In genomic region chr2:216637472-216637871, GRCh38 we compare ENCODE assay signal across 17 cellular contexts. TPM values are rescaled to one million over a fixed set of nuclear protein-coding genes. Genes with fewer than 3 reads are reported as not detected.
A peak's percentile ranks its signal among the peaks of the same experiment; 100 is the strongest.
DNase-seq lines count a peak whose midpoint lies in the region; ATAC-seq and TF ChIP-seq lines count a peak whose summit lies in the region.
"Had no signal": no experiment of that assay in that cellular context is flagged by ENCODE, and none has a peak within 500 bp of the region (broad histone marks: within the 10 kb centered on the region; RNA-seq: fewer than 3 reads in every experiment).

No MANE protein-coding gene starts in this region.

- H3K36me3 Mint-ChIP-seq in mesothelial cell of epicardium: peaks cover 16% of the 10 kb centered on the region
- H3K36me3 Mint-ChIP-seq: activated CD4-positive, alpha-beta memory T cell treated with anti-CD3 and anti-CD28 coated beads for 36 hours had no signal

- peak overlapping the region; percentile 97 for H3K4me2 ChIP-seq in Loucy (ENCODE audit: low read depth, low read length, poor library complexity, severe bottlenecking)

- peak overlapping the region; percentile 86 for H3K27ac Mint-ChIP-seq in mesothelial cell of epicardium
- H3K27ac Mint-ChIP-seq: activated CD4-positive, alpha-beta memory T cell treated with anti-CD3 and anti-CD28 coated beads for 36 hours; activated T-helper 1 cell treated with anti-CD3 and anti-CD28 coated beads, Interleukin-12 subunit alpha, Interleukin-12 subunit beta, Interleukin-2, Interleukin-4 antibody, amounts not matched to agents 30 ng/mL and 10 ng/mL and 1 ng/mL, durations not matched to agents 14 hours and 24 hours and 36 hours had no signal

- no peak for ATAC-seq in thoracic aorta (ENCODE audit: insufficient number of reproducible peaks, low FRiP score, low read depth)
- ATAC-seq in HG03039 (IDR thresholded peaks at IDR 0.05; ENCODE audit: unreplicated experiment): no peak
- ATAC-seq in gastrocnemius medialis: no peak

- no peak for TF ChIP-seq POLR2A in gastrocnemius medialis (IDR thresholded peaks at IDR 0.05)

- H2AFZ ChIP-seq in Loucy (ENCODE audit: low read length): no peak overlapping the region

- no peaks in the 10 kb centered on the region for H3K9me3 Mint-ChIP-seq in mesothelial cell of epicardium
- H3K9me3 Mint-ChIP-seq: activated CD4-positive, alpha-beta memory T cell treated with anti-CD3 and anti-CD28 coated beads for 36 hours; activated T-helper 1 cell treated with anti-CD3 and anti-CD28 coated beads, Interleukin-12 subunit alpha, Interleukin-12 subunit beta, Interleukin-2, Interleukin-4 antibody, amounts not matched to agents 30 ng/mL and 10 ng/mL and 1 ng/mL, durations not matched to agents 14 hours and 24 hours and 36 hours had no signal

- peaks cover 42% of the 10 kb centered on the region for H3K4me1 Mint-ChIP-seq in mesothelial cell of epicardium

- H3K4me3 Mint-ChIP-seq in mesothelial cell of epicardium: peak overlapping the region; percentile 48
- H3K4me3 Mint-ChIP-seq: activated CD4-positive, alpha-beta memory T cell treated with anti-CD3 and anti-CD28 coated beads for 36 hours; activated T-helper 1 cell treated with anti-CD3 and anti-CD28 coated beads, Interleukin-12 subunit alpha, Interleukin-12 subunit beta, Interleukin-2, Interleukin-4 antibody, amounts not matched to agents 30 ng/mL and 10 ng/mL and 1 ng/mL, durations not matched to agents 14 hours and 24 hours and 36 hours had no signal

- DNase-seq in colonic mucosa: no peak
- DNase-seq in mesothelial cell of epicardium (ENCODE audit: low spot score in 2 of 2, unreplicated experiment in 2 of 2): no peak
- DNase-seq in thoracic aorta (ENCODE audit: low spot score): no peak
- DNase-seq in gastrocnemius medialis: no peak
- no peak for DNase-seq in substantia nigra (lab: John Stamatoyannopoulos, UW)
- DNase-seq: activated CD4-positive, alpha-beta memory T cell treated with anti-CD3 and anti-CD28 coated beads for 36 hours; KG1; NCI-H1105 treated with DMSO at 0.1 percent for 48 hours; NCI-H345; stimulated activated naive CD4-positive, alpha-beta T cell treated with Interleukin-2 at 50 U/mL for 16 hours had no signal

- no peaks in the 10 kb centered on the region for H3K9me3 ChIP-seq in Loucy (ENCODE audit: insufficient read depth, low read depth, low read length)
- no peaks in the 10 kb centered on the region for H3K9me3 ChIP-seq in colonic mucosa
- no peaks in the 10 kb centered on the region for H3K9me3 ChIP-seq in thoracic aorta
- H3K9me3 ChIP-seq in gastrocnemius medialis: no peaks in the 10 kb centered on the region
- H3K9me3 ChIP-seq: adrenal gland, lower lobe of right lung, ovary had no signal

- H3K27ac ChIP-seq in colonic mucosa (peak overlapping the region; percentile 26), thoracic aorta (peak overlapping the region; percentile 36 to 70), gastrocnemius medialis (peak overlapping the region in 1 of 4 donors; percentile 9), substantia nigra (ENCODE audit: low read depth, low read length, poor library complexity, severe bottlenecking) (no peak overlapping the region)
- H3K27ac ChIP-seq: adrenal gland, C4-2B, lower lobe of right lung, ovary had no signal

- peak overlapping the region; percentile 100 for H3K4me3 ChIP-seq in Loucy (ENCODE audit: low read length, poor library complexity, severe bottlenecking)
- no peak overlapping the region for H3K4me3 ChIP-seq in colonic mucosa
- H3K4me3 ChIP-seq in thoracic aorta: no peak overlapping the region
- peak overlapping the region in 1 of 4 donors; percentile 23 for H3K4me3 ChIP-seq in gastrocnemius medialis
- H3K4me3 ChIP-seq: adrenal gland, lower lobe of right lung, ovary had no signal

- H3K27me3 ChIP-seq in Loucy (ENCODE audit: insufficient read depth, low read length, poor library complexity, severe bottlenecking) (no peaks in the 10 kb centered on the region), colonic mucosa (peaks cover 8% of the 10 kb centered on the region), thoracic aorta (replicated peaks; ENCODE audit: insufficient read depth) (no peaks in the 10 kb centered on the region), gastrocnemius medialis (peaks cover 37 to 41% (median 38%) of the 10 kb centered on the region in 3 donors)
- H3K27me3 ChIP-seq: adrenal gland, ovary had no signal

- peaks cover 59% of the 10 kb centered on the region for H4K20me1 ChIP-seq in Loucy (ENCODE audit: insufficient read depth, low read length, poor library complexity, severe bottlenecking)

- peaks cover 26% of the 10 kb centered on the region; the same call in 1 of the 2 replicates for H3K36me3 ChIP-seq in Loucy (ENCODE audit: insufficient read depth, low read length)
- no peaks in the 10 kb centered on the region for H3K36me3 ChIP-seq in colonic mucosa
- H3K36me3 ChIP-seq in thoracic aorta: peaks cover 11% of the 10 kb centered on the region
- H3K36me3 ChIP-seq in gastrocnemius medialis: no peaks in the 10 kb centered on the region
- H3K36me3 ChIP-seq: adrenal gland, lower lobe of right lung, ovary had no signal

- no peaks in the 10 kb centered on the region for H3K9me2 ChIP-seq in Loucy (replicated peaks; ENCODE audit: low read depth, low read length)

- H3K9ac ChIP-seq in Loucy (ENCODE audit: low read depth, low read length, poor library complexity, severe bottlenecking) (peak overlapping the region; percentile 51), colonic mucosa (ENCODE audit: low read depth in 2 of 2, low read length in 2 of 2) (no peak overlapping the region)

- H3K4me1 ChIP-seq in Loucy (ENCODE audit: insufficient read depth, low read length, poor library complexity, severe bottlenecking) (peaks cover 44% of the 10 kb centered on the region), colonic mucosa (peaks cover 4% of the 10 kb centered on the region), thoracic aorta (ENCODE audit: control insufficient read depth in 1 of 2, low read depth in 2 of 2) (peaks cover 0 to 58% of the 10 kb centered on the region in 2 donors), gastrocnemius medialis (peaks cover 4 to 14% of the 10 kb centered on the region in 2 donors)

- intact Hi-C loops in colonic mucosa (cut with DNase I) (no loop called here), gastrocnemius medialis (cut with DNase I; ENCODE audit: low total_unique reads) (no loop called here)

- peaks cover 96% of the 10 kb centered on the region for H3K79me2 ChIP-seq in Loucy (ENCODE audit: insufficient read depth, low read length)

- no peaks in the 10 kb centered on the region for H3F3A ChIP-seq in Loucy (ENCODE audit: low read depth)

- H3K27me3 Mint-ChIP-seq in mesothelial cell of epicardium (ENCODE audit: low read depth): no peaks in the 10 kb centered on the region

- in situ Hi-C loops in gastrocnemius medialis (cut with MboI; ENCODE audit: low sequenced_read_pairs in 4 of 4): no loop called here

- TF ChIP-seq CTCF in Loucy (conservative IDR thresholded peaks at IDR 0.05; ENCODE audit: low read length) (no peak), colonic mucosa (IDR thresholded peaks at IDR 0.05) (no peak), mesothelial cell of epicardium (IDR thresholded peaks at IDR 0.05; ENCODE audit: unreplicated experiment) (no peak), thoracic aorta (IDR thresholded peaks at IDR 0.05) (no peak), gastrocnemius medialis (IDR thresholded peaks at IDR 0.05 in 4 of 5, conservative IDR thresholded peaks at IDR 0.05 in 1 of 5) (no peak)

RNA-seq across cellular contexts. Expression of gene IGFBP2, which starts 4.3 kb away (rescaled TPM):
- total RNA-seq in colonic mucosa: 100 to 1,000 TPM; 106 to 177 TPM
- total RNA-seq in mesothelial cell of epicardium: 376 to 409 TPM (median 381 TPM) in 3 replicates
- total RNA-seq in thoracic aorta: 1,000 to 10,000 TPM in 1 of 2 donors, 100 to 1,000 TPM in 1; 608 to 2,156 TPM
- 10 to 100 TPM; 14.3 to 44.4 (median 23.6) TPM for total RNA-seq in gastrocnemius medialis

RNA-seq across cellular contexts. Expression of gene IGFBP5, which starts 57.9 kb away (rescaled TPM):
- total RNA-seq in colonic mucosa (10 to 100 TPM; 44.6 to 68.2 TPM), mesothelial cell of epicardium (415 to 456 TPM (median 447 TPM) in 3 replicates), thoracic aorta (1,000 to 10,000 TPM in 1 of 2 donors, 100 to 1,000 TPM in 1; 482 to 2,105 TPM), gastrocnemius medialis (100 to 1,000 TPM in 3 of 4 donors, 10 to 100 TPM in 1; 99.5 to 550 (median 279) TPM)
- total RNA-seq: activated CD4-positive, alpha-beta memory T cell treated with anti-CD3 and anti-CD28 coated beads for 36 hours; activated T-helper 1 cell treated with anti-CD3 and anti-CD28 coated beads, Interleukin-12 subunit alpha, Interleukin-12 subunit beta, Interleukin-2, Interleukin-4 antibody, amounts not matched to agents 30 ng/mL and 10 ng/mL and 1 ng/mL, durations not matched to agents 14 hours and 24 hours and 36 hours had no signal
